ENCODE assay signal across 29 cellular contexts in genomic region chr12:69598174-69598753, GRCh38. TPM values are rescaled to one million over a fixed set of nuclear protein-coding genes. Genes with fewer than 3 reads are reported as not detected.
"Had no signal": no experiment of that assay in that cellular context is flagged by ENCODE, and none has a peak within 500 bp of the region (broad histone marks: within the 10 kb centered on the region; RNA-seq: fewer than 3 reads in every experiment).

No MANE protein-coding gene starts in this region.

- ATAC-seq: esophagus mucosa; naive thymus-derived CD4-positive, alpha-beta T cell; WTC11 had no signal

- DNase-seq: activated CD4-positive, alpha-beta T cell treated with anti-CD3 and anti-CD28 coated beads, Interleukin-2, amount 50 U/mL, for 48 hours; activated CD8-positive, alpha-beta memory T cell treated with anti-CD3 and anti-CD28 coated beads, Interleukin-2, amount 50 U/mL, for 4 hours; activated gamma-delta T cell; aorta; brain microvascular endothelial cell; central memory CD4-positive, alpha-beta T cell; effector memory CD4-positive, alpha-beta T cell; foreskin melanocyte; immature natural killer cell; kidney glomerular epithelial cell; naive thymus-derived CD4-positive, alpha-beta T cell; occipital lobe; spleen; stimulated activated CD4-positive, alpha-beta T cell treated with anti-CD3 and anti-CD28 coated beads, Interleukin-4, amount 100 ng/mL, for 1 hour; stimulated activated naive CD4-positive, alpha-beta T cell treated with Interleukin-2 at 50 U/mL for 16 hours; T-helper 9 cell had no signal

- H3K4me1 Mint-ChIP-seq: neural crest cell, WTC11 had no signal

- H3K4me3 Mint-ChIP-seq: immature natural killer cell; naive thymus-derived CD4-positive, alpha-beta T cell; neural crest cell; type B pancreatic cell; WTC11 had no signal

- H3K27ac Mint-ChIP-seq: type B pancreatic cell, WTC11 had no signal

- H3K27me3 Mint-ChIP-seq: naive thymus-derived CD4-positive, alpha-beta T cell; type B pancreatic cell had no signal

- H3K9me3 Mint-ChIP-seq: activated naive CD4-positive, alpha-beta T cell treated with anti-CD3 and anti-CD28 coated beads, Interleukin-2, amount 50 U/mL, for 72 hours; immature natural killer cell; type B pancreatic cell had no signal

RNA-seq across cellular contexts. Expression of gene LRRC10, which starts 12.4 kb away (rescaled TPM):
- total RNA-seq: activated naive CD4-positive, alpha-beta T cell treated with anti-CD3 and anti-CD28 coated beads, Interleukin-2, amount 50 U/mL, for 72 hours; aorta; dermis microvascular lymphatic vessel endothelial cell; endothelial cell of umbilical vein; esophagus mucosa; mesenteric fat pad; naive thymus-derived CD4-positive, alpha-beta T cell; neural crest cell; occipital lobe; posterior vena cava; renal cortical epithelial cell; spleen; T-helper 1 cell treated with Interleukin-12 subunit alpha and Interleukin-12 subunit beta and Interleukin-4 antibody, amounts not matched to agents 30 ng/mL and 1 ng/mL, for 36 hours; thoracic aorta; vagina; WTC11 had no signal
